ENCODE assay signal across 4 cellular contexts in the genomic region with DNA sequence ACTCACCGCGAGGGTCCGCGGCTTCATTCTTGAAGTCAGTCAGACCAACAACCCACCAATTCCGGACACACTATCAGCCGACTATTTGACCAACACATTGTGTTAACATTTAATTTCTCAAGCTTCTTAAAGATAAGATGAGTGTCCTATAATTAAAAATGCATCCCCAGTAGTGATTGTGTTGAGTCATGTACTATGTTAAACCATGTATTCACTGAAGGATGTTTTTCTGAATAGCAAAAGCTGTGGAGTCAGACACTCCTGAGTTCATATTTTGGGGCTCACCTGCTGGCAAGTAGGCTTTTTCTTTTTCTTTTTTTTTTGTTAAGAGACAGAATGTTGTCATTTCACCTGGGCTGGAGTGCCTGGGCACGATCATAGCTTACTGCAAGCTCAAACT.
"Had no signal": no experiment of that assay in that cellular context is flagged by ENCODE, and none has a peak within 500 bp of the region (broad histone marks: within the 10 kb centered on the region; RNA-seq: fewer than 3 reads in every experiment).

No MANE protein-coding gene starts in this region.

- H3K4me1 Mint-ChIP-seq: GM23338, H9 had no signal

- DNase-seq: H9, HCEC 1CT, IMR-90 had no signal

- H3K4me3 Mint-ChIP-seq: GM23338, H9 had no signal

- ATAC-seq: GM23338 had no signal

- H3K4me3 ChIP-seq: GM23338 had no signal

- H3K27ac Mint-ChIP-seq: GM23338, H9 had no signal
